In genomic region chr3:154954750-154955149, GRCh38 we compare ENCODE assay signal across 9 cellular contexts.
A peak's percentile ranks its signal among the peaks of the same experiment; 100 is the strongest.
DNase-seq lines count a peak whose midpoint lies in the region; TF ChIP-seq lines count a peak whose summit lies in the region.
"Had no signal": no experiment of that assay in that cellular context is flagged by ENCODE, and none has a peak within 500 bp of the region (broad histone marks: within the 10 kb centered on the region; RNA-seq: fewer than 3 reads in every experiment).

No MANE protein-coding gene starts in this region.

- CTCF ChIA-PET in RWPE1 (lab: Yijun Ruan, JAX), result interaction anchor here (0.7 kb wide), 1 partner anchor 243 kb away, joined by 5 read pairs; no protein-coding TSS in a partner anchor

- no peaks in the 10 kb centered on the region for H3K4me1 ChIP-seq in left ventricle myocardium inferior
- no peaks in the 10 kb centered on the region for H3K4me1 ChIP-seq in tibial nerve
- H3K4me1 ChIP-seq in esophagus muscularis mucosa, result no peaks in the 10 kb centered on the region
- H3K4me1 ChIP-seq: Caco-2 had no signal

- intact Hi-C loops in left ventricle myocardium inferior (cut with micrococcal nuclease) (no loop called here), cardiac septum (cut with DNase I) (no loop called here), esophagus muscularis mucosa (cut with DNase I) (no loop called here)

- no peaks in the 10 kb centered on the region for H3K36me3 ChIP-seq in left ventricle myocardium inferior
- no peaks in the 10 kb centered on the region for H3K36me3 ChIP-seq in tibial nerve
- H3K36me3 ChIP-seq in esophagus muscularis mucosa, result no peaks in the 10 kb centered on the region

- no peak for TF ChIP-seq EP300 in tibial nerve (IDR thresholded peaks at IDR 0.05)
- TF ChIP-seq EP300 in esophagus muscularis mucosa (IDR thresholded peaks at IDR 0.05), result no peak

- H3K4me3 ChIP-seq in left ventricle myocardium inferior (no peak overlapping the region), tibial nerve (no peak overlapping the region), esophagus muscularis mucosa (no peak overlapping the region)

- WGBS in tibial nerve, 2 donors, result 33 to 47% methylated on average over 1 of the region's 1 CpG
- 18% methylated on average over 1 of the region's 1 CpG for WGBS in esophagus muscularis mucosa

- H3K9me3 ChIP-seq in left ventricle myocardium inferior (replicated peaks) (peaks cover 27% of the 10 kb centered on the region), tibial nerve (peaks cover 0 to 15% (median 0%) of the 10 kb centered on the region in 4 donors), esophagus muscularis mucosa (peaks cover 0 to 11% (median 4%) of the 10 kb centered on the region in 4 donors)
- H3K9me3 ChIP-seq: Caco-2 had no signal

- POLR2A ChIA-PET in RWPE1 (lab: Yijun Ruan, JAX; ENCODE audit: low non-redundant PET), result no interaction called here

- in situ Hi-C loops in GM13977 (cut with MboI; ENCODE audit: low pct_unique_long_range_greater_than_20kb, low sequenced_read_pairs, unreplicated experiment), result no loop called here

- TF ChIP-seq CTCF in left ventricle myocardium inferior (IDR thresholded peaks at IDR 0.05; ENCODE audit: borderline replicate concordance) (peak; percentile 20), RWPE1 (conservative IDR thresholded peaks at IDR 0.05; ENCODE audit: low read depth) (0 out of 2 replicates have a peak, but pooled peaks have one; percentile 8), tibial nerve (IDR thresholded peaks at IDR 0.05) (no peak), esophagus muscularis mucosa (IDR thresholded peaks at IDR 0.05) (peak in 1 of 3 experiments; percentile 14), GM13977 (IDR thresholded peaks at IDR 0.05; ENCODE audit: extremely low read depth, insufficient read depth, missing control alignments) (no peak)

- no peak for DNase-seq in left ventricle myocardium inferior
- no peak for DNase-seq in cardiac septum (ENCODE audit: low spot score)
- DNase-seq in RWPE1 (ENCODE audit: low spot score), result peak; percentile 31
- peak; percentile 21 for DNase-seq in glomerular visceral epithelial cell (ENCODE audit: extremely low spot score)
- no peak for DNase-seq in tibial nerve (ENCODE audit: low spot score in 2 of 2)
- DNase-seq in esophagus muscularis mucosa (ENCODE audit: extremely low spot score), result no peak
- no peak for DNase-seq in activated T-cell treated with anti-CD3 and anti-CD28 coated beads, Interleukin-2, amount 50 U/mL, for 48 hours
- DNase-seq in GM13977 (ENCODE audit: low spot score), result no peak
- DNase-seq: Caco-2 had no signal

- TF ChIP-seq POLR2A in tibial nerve (IDR thresholded peaks at IDR 0.05), result no peak
- no peak for TF ChIP-seq POLR2A in esophagus muscularis mucosa (IDR thresholded peaks at IDR 0.05; ENCODE audit: low read depth)

- H3K27me3 ChIP-seq in left ventricle myocardium inferior (ENCODE audit: low read depth) (no peaks in the 10 kb centered on the region), tibial nerve (no peaks in the 10 kb centered on the region), esophagus muscularis mucosa (no peaks in the 10 kb centered on the region)

- H3K27ac ChIP-seq in left ventricle myocardium inferior (replicated peaks), result no peak overlapping the region
- no peak overlapping the region for H3K27ac ChIP-seq in RWPE1
- no peak overlapping the region for H3K27ac ChIP-seq in tibial nerve
- H3K27ac ChIP-seq in esophagus muscularis mucosa (replicated peaks in 1 of 4), result no peak overlapping the region

Comparison
In these comparisons a context has a peak if more than half of its experiments do, and no peak if none do; other contexts are left out.
1. DNase-seq: peak in RWPE1 (single experiment) and glomerular visceral epithelial cell (single experiment); none in left ventricle myocardium inferior (single experiment), cardiac septum (single experiment), tibial nerve (0 of 2), esophagus muscularis mucosa (single experiment), activated T-cell treated with anti-CD3 and anti-CD28 coated beads, Interleukin-2, amount 50 U/mL, for 48 hours (0 of 2) and GM13977 (single experiment).
2. CTCF ChIP-seq: peak in left ventricle myocardium inferior (single experiment) and RWPE1 (single experiment); none in tibial nerve (0 of 5) and GM13977 (single experiment).